In genomic region chr13:37357548-37357947, GRCh38 we compare ENCODE assay signal across 24 cellular contexts.
"Had no signal": no experiment of that assay in that cellular context is flagged by ENCODE, and none has a peak within 500 bp of the region (broad histone marks: within the 10 kb centered on the region; RNA-seq: fewer than 3 reads in every experiment).

No MANE protein-coding gene starts in this region.

- H3K36me3 ChIP-seq: heart right ventricle, lower lobe of right lung, ovary, sigmoid colon, tibial artery had no signal

- H3K27me3 ChIP-seq: heart right ventricle, ovary, sigmoid colon, testis, tibial artery had no signal

- H3K9me3 ChIP-seq: heart right ventricle, lower lobe of right lung, ovary, psoas muscle, sigmoid colon, testis, tibial artery had no signal

- H3K27ac ChIP-seq: epithelial cell of prostate, heart right ventricle, lower lobe of right lung, ovary, psoas muscle, sigmoid colon, testis, tibial artery had no signal

- H3K4me3 ChIP-seq: heart right ventricle, lower lobe of right lung, ovary, psoas muscle, sigmoid colon, testis, tibial artery had no signal

- DNase-seq: cortex of kidney; effector memory CD8-positive, alpha-beta T cell; foreskin melanocyte; glutamatergic neuron; heart right ventricle; hippocampal formation; islet precursor cell; left ventricle myocardium superior; lower lobe of right lung; natural killer cell; occipital lobe; ovary; posterior cingulate gyrus; psoas muscle; right cardiac atrium; sigmoid colon; stimulated activated CD4-positive, alpha-beta T cell treated with anti-CD3 and anti-CD28 coated beads, Interleukin-2, amount 100 ng/mL, for 24 hours; stimulated activated CD4-positive, alpha-beta T cell treated with anti-CD3 and anti-CD28 coated beads, Interleukin-4, amount 100 ng/mL, for 4 hours; stimulated activated naive CD8-positive, alpha-beta T cell treated with anti-CD3 and anti-CD28 coated beads, Interleukin-15, Interleukin-2, amounts not matched to agents 100 U/mL and 50 U/mL, for 24 hours; testis; tibial artery had no signal

- H3K4me1 ChIP-seq: lower lobe of right lung, psoas muscle, sigmoid colon, testis, tibial artery had no signal

- ATAC-seq: effector memory CD8-positive, alpha-beta T cell; esophagus mucosa; heart right ventricle; left ventricle myocardium superior; lower lobe of right lung; natural killer cell; psoas muscle; right cardiac atrium; stimulated activated memory B cell treated with anti-CD40 and anti-IgM and Interleukin-4, amounts not matched to agents 10 μg/mL and 1 μg/mL and 100 μg/mL, for 72 hours; stimulated activated naive CD8-positive, alpha-beta T cell treated with anti-CD3 and anti-CD28 coated beads, Interleukin-15, Interleukin-2, amounts not matched to agents 100 U/mL and 50 U/mL, for 24 hours had no signal
